ENCODE assay signal across 8 cellular contexts in the genomic region with DNA sequence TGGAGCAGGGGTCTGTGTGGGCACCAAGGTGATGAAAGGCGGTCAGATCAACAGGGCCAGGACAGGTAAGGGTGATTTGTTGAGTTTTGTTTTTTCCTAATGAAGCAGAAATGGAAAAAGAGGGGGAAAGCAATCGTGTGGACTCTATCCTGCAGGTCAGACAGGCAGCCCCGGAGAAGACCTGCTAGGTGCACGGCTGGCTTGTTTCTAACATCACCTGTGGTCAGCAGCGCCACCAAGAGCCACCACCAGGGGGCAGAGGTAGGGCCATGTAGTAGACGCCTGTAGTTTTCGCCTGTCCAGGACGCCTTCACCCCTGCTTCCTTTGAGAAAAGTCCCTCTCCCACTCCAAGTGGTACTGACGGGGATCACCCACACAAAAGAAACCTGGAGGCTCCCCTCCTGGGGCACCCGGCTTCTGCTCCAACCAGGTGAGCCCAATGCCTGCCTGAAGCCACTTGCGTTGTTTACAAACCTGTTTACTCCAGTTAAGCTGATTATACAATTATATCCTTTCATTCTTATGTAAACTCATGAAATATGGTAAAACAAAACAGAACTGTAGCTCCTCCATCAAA. TPM values are rescaled to one million over a fixed set of nuclear protein-coding genes. Genes with fewer than 3 reads are reported as not detected.
A peak's percentile ranks its signal among the peaks of the same experiment; 100 is the strongest.
DNase-seq lines count a peak whose midpoint lies in the region; ATAC-seq lines count a peak whose summit lies in the region.

No MANE protein-coding gene starts in this region.

- DNase-seq in DMS153 (lab: John Stamatoyannopoulos, UW) (peak; percentile 76), HPDE6-E6E7 (ENCODE audit: extremely low spot score) (peak; percentile 63), NOMO-1 treated with dmso at 0.1 percent for 144 hours (lab: John Stamatoyannopoulos, UW; ENCODE audit: unreplicated experiment) (peak; percentile 37), epidermal melanocyte (ENCODE audit: insufficient read length, low spot score) (peak; percentile 43), mucosa of gallbladder (ENCODE audit: low spot score) (peak; percentile 87)
- DNase-seq in activated CD8-positive, alpha-beta memory T cell treated with anti-CD3 and anti-CD28 coated beads, Interleukin-2, amount 50 U/mL, for 48 hours = peak; percentile 96
- peak; percentile 97 for DNase-seq in stimulated activated CD8-positive, alpha-beta memory T cell treated with anti-CD3 and anti-CD28 coated beads, Interleukin-4, amount 100 ng/mL, for 48 hours

- no peak for ATAC-seq in GM18517 (IDR thresholded peaks at IDR 0.05; ENCODE audit: unreplicated experiment)

RNA-seq across cellular contexts. Expression of a gene that starts 54.2 kb away (rescaled TPM):
- total RNA-seq in mucosa of gallbladder = 71.2 TPM

Comparison
In these comparisons a context has a peak if more than half of its experiments do, and no peak if none do; other contexts are left out.
1. DNase-seq: peak in every context shown above with its lines; median percentile 97 in stimulated activated CD8-positive, alpha-beta memory T cell treated with anti-CD3 and anti-CD28 coated beads, Interleukin-4, amount 100 ng/mL, for 48 hours; 96 in activated CD8-positive, alpha-beta memory T cell treated with anti-CD3 and anti-CD28 coated beads, Interleukin-2, amount 50 U/mL, for 48 hours; 87 in mucosa of gallbladder; 76 in DMS153; 63 in HPDE6-E6E7; 43 in epidermal melanocyte; 37 in NOMO-1 treated with dmso at 0.1 percent for 144 hours.